8 cellular contexts compared by ENCODE assay signal in the genomic region with DNA sequence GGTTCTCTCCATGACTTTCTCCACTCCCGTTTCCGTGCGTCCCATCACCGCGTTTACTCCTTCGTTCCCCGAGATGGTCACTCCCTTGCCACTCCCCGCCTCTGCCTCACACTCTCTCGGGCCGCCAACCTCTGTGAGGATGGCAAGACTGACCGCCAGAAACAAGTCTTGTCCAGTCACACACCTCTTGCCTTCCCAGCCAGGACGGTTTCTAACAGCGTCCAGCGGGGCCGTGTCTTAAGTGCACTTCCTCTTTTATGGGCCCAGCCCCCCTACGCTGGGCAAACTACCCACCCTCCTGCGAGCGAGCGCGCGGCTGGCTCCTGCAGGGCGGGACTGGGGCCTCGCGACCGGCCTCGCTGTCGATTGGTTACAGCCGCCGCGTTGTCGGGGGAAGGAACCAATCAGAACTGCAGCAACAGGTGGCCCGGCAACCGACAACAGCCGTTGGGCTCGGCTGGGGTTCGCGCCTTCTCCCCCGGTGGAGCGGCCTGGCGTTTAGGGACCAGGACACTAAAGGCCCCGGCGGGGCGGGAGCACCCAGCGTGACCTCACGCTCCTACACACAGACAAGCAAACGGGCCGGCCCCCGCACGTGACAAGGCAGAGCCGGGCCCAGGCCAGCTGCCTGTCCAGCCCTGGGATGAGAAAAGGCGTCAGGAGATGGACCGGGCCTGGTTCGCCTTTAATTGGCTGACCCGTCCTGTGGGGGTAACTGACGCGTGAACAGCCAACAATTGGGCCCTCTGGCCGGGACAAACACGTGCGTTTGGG. TPM values are rescaled to one million over a fixed set of nuclear protein-coding genes. Genes with fewer than 3 reads are reported as not detected.
A peak's percentile ranks its signal among the peaks of the same experiment; 100 is the strongest.
DNase-seq lines count a peak whose midpoint lies in the region; ATAC-seq, FAIRE-seq and TF ChIP-seq lines count a peak whose summit lies in the region.

No MANE protein-coding gene starts in this region.

- no peaks in the 10 kb centered on the region for H3K9me3 ChIP-seq in adipocyte (ENCODE audit: control insufficient read depth, low read length)

- DNase-seq in GM12892 (ENCODE audit: insufficient read length) (peak; percentile 96), NCI-H1417 treated with DMSO at 0.1 percent for 48 hours (lab: John Stamatoyannopoulos, UW) (peak; percentile 85), SW 1271 (lab: John Stamatoyannopoulos, UW) (peak; percentile 90 to 95), adipocyte (ENCODE audit: low read depth) (peak; percentile 89), left cardiac atrium (peak; percentile 94), posterior cingulate gyrus (peak; percentile 86 to 99 (median 93)), type B pancreatic cell (ENCODE audit: extremely low spot score, unreplicated experiment) (peak; percentile 90)

- FAIRE-seq in GM12892 (lab: Jason Lieb, UNC) = peak; percentile 98

- H3K9me3 Mint-ChIP-seq in type B pancreatic cell = no peaks in the 10 kb centered on the region

- intact Hi-C loops in left cardiac atrium (cut with DNase I) = no loop called here
- intact Hi-C loops in posterior cingulate gyrus (cut with DNase I) = loop anchor here (5.0 kb wide), 1 partner anchor 189 kb away; the partner anchor contains the start of genes C2CD3 and PPME1

- peaks cover 21% of the 10 kb centered on the region for H3K4me1 ChIP-seq in adipocyte (ENCODE audit: control insufficient read depth, insufficient read depth, low read length)

- peak overlapping the region; percentile 83 for H3K4me3 ChIP-seq in adipocyte (ENCODE audit: low read length)

- peaks cover 7% of the 10 kb centered on the region for H3K27me3 Mint-ChIP-seq in type B pancreatic cell

- H3K27ac Mint-ChIP-seq in type B pancreatic cell = peak overlapping the region; percentile 98

- TF ChIP-seq POLR2A in GM12892 (IDR thresholded peaks at IDR 0.05; ENCODE audit: low read depth, low read length) = peak; percentile 81; the same call in 1 of the 2 replicates

- H3K9ac ChIP-seq in adipocyte (ENCODE audit: low read length) = peak overlapping the region; percentile 75

- no peak for TF ChIP-seq CTCF in type B pancreatic cell (conservative IDR thresholded peaks at IDR 0.05)

- peak; percentile 75 for ATAC-seq in HG02763 (IDR thresholded peaks at IDR 0.05; ENCODE audit: unreplicated experiment)
- peak; percentile 93 to 96 for ATAC-seq in left cardiac atrium

- H3K36me3 Mint-ChIP-seq in type B pancreatic cell = no peaks in the 10 kb centered on the region

- H3K4me3 Mint-ChIP-seq in type B pancreatic cell = peak overlapping the region; percentile 99

- H3K4me1 Mint-ChIP-seq in type B pancreatic cell (ENCODE audit: unreplicated experiment) = peaks cover 22% of the 10 kb centered on the region

- peaks cover 17% of the 10 kb centered on the region for H3K36me3 ChIP-seq in adipocyte (ENCODE audit: control insufficient read depth, insufficient read depth, low read length, severe bottlenecking)

- H3K27me3 ChIP-seq in adipocyte (replicated peaks; ENCODE audit: control insufficient read depth, insufficient read depth, low read length) = no peaks in the 10 kb centered on the region

RNA-seq across cellular contexts. Expression of gene UCP2, which starts 0.5 kb away (rescaled TPM):
- 83.0 TPM for polyA plus RNA-seq in GM12892 (2012; ENCODE audit: missing spikeins)
- 10 to 100 TPM; 21.6 to 30.2 TPM for total RNA-seq in left cardiac atrium
- 70.4 and 104 TPM in 2 replicates for total RNA-seq in type B pancreatic cell (ENCODE audit: low replicate concordance)

RNA-seq across cellular contexts. Expression of gene UCP3, which starts 25.7 kb away (rescaled TPM):
- 0.74 TPM for polyA plus RNA-seq in GM12892 (2012; ENCODE audit: missing spikeins)
- total RNA-seq in left cardiac atrium = 1 to 10 TPM; 1.1 to 2.2 TPM
- total RNA-seq in type B pancreatic cell (ENCODE audit: low replicate concordance) = 2.4 and 3.7 TPM in 2 replicates

RNA-seq across cellular contexts. Expression of gene DNAJB13, which starts 32.4 kb away (rescaled TPM):
- 0.28 TPM for polyA plus RNA-seq in GM12892 (2012; ENCODE audit: missing spikeins)
- total RNA-seq in left cardiac atrium (not detected), type B pancreatic cell (ENCODE audit: low replicate concordance) (2.8 TPM in 1 of 2 replicates, not detected in the other)

Comparison
In these comparisons a context has a peak if more than half of its experiments do, and no peak if none do; other contexts are left out.
1. Peak in every context shown above with its lines: DNase-seq, ATAC-seq and H3K4me3 ChIP-seq.